Comparison of ENCODE assay signal across 8 cellular contexts in the genomic region with DNA sequence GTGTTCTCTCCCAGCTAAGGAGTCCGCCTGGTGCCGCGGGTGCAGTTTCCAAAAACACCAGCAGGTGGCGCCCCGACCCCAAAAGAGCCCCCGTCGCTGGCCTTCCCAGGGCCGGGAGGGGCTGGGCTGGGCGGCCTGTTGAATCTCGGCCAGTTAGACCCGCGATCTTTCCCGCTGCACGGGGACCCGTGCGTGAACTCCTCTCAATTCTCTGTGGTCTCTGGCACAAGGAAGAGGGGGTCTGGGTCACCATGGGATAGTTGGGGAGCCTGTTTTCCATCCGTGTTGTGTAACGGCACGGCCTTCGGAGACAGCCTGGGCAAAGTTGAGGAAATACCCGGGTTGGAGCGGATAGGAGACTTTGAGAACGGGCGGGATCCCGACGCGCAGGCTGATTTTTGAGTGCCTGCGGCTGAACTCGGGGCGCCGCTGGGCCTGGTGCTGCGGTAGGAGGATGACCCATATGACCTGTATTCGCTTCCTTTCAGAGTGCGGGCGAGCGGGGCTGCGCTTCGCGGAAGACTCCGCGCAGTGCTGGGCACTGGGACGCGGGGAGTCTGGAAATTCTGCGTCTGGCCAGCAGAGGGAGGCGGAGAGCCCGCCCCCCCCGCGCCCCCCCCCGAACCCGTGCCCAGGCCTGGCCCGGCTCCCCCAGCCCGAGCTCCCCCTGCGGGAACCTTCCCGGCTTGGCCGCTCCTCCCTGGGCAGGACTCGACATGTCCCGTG. TPM values are rescaled to one million over a fixed set of nuclear protein-coding genes. Genes with fewer than 3 reads are reported as not detected.
DNase-seq lines count a peak whose midpoint lies in the region; ATAC-seq, FAIRE-seq and TF ChIP-seq lines count a peak whose summit lies in the region.

No MANE protein-coding gene starts in this region.

- H4K20me1 ChIP-seq in smooth muscle cell (ENCODE audit: low read depth): no peaks in the 10 kb centered on the region

- no peak for TF ChIP-seq POLR2A in GM12892 (IDR thresholded peaks at IDR 0.05; ENCODE audit: low read depth, low read length)

- in situ Hi-C loops in T47D (cut with HindIII; ENCODE audit: low pct_unique_long_range_greater_than_20kb, low sequenced_read_pairs): no loop called here

- peak overlapping the region; percentile 68 for H3K27ac ChIP-seq in WERI-Rb-1
- no peak overlapping the region for H3K27ac ChIP-seq in smooth muscle cell (ENCODE audit: low read depth)

- H3K36me3 ChIP-seq in WERI-Rb-1 (no peaks in the 10 kb centered on the region), smooth muscle cell (ENCODE audit: low read depth) (no peaks in the 10 kb centered on the region)

- peak overlapping the region; percentile 15 for H3K9ac ChIP-seq in smooth muscle cell (ENCODE audit: low read depth)

- H3K4me1 ChIP-seq in smooth muscle cell (ENCODE audit: low read depth): peaks cover 3% of the 10 kb centered on the region

- H3K4me2 ChIP-seq in smooth muscle cell: peak overlapping the region; percentile 87

- no peaks in the 10 kb centered on the region for H3K79me2 ChIP-seq in smooth muscle cell (ENCODE audit: low read depth)

- peak overlapping the region; percentile 93 for H2AFZ ChIP-seq in smooth muscle cell (ENCODE audit: low read depth)

- 1% methylated on average over 47 of the region's 57 CpGs for WGBS in smooth muscle cell (ENCODE audit: low lambda C conversion rate)

- peak; percentile 88 for TF ChIP-seq CTCF in WERI-Rb-1 (IDR thresholded peaks at IDR 0.05; ENCODE audit: low read depth, low read length)
- TF ChIP-seq CTCF in smooth muscle cell (IDR thresholded peaks at IDR 0.05; ENCODE audit: borderline replicate concordance, insufficient read depth, poor library complexity, severe bottlenecking): peak; percentile 98

- H3K9me3 ChIP-seq in WERI-Rb-1 (ENCODE audit: severe bottlenecking) (no peaks in the 10 kb centered on the region), smooth muscle cell (replicated peaks; ENCODE audit: low read depth) (no peaks in the 10 kb centered on the region)

- H3F3A ChIP-seq in smooth muscle cell (ENCODE audit: low read depth): no peaks in the 10 kb centered on the region

- peak overlapping the region; percentile 74 for H3K4me3 ChIP-seq in WERI-Rb-1 (ENCODE audit: low read depth, low read length)
- peak overlapping the region; percentile 60 for H3K4me3 ChIP-seq in smooth muscle cell

- peak; percentile 90 for FAIRE-seq in GM12892 (lab: Jason Lieb, UNC)

- peak; percentile 98 for DNase-seq in GM12892 (ENCODE audit: insufficient read length)
- DNase-seq in NCI-H2029 treated with DMSO at 0.1 percent for 48 hours (lab: John Stamatoyannopoulos, UW): peak; percentile 46
- peak; percentile 90 for DNase-seq in WERI-Rb-1
- DNase-seq in T47D (ENCODE audit: low read depth in 1 of 2, low spot score in 1 of 2): peak; percentile 78 to 93
- peak; percentile 97 for DNase-seq in iPS-NIHi7 (ENCODE audit: extremely low spot score)
- DNase-seq in smooth muscle cell (lab: John Stamatoyannopoulos, UW; ENCODE audit: unreplicated experiment): peak; percentile 90
- DNase-seq in DMS79 treated with DMSO at 0.1 percent for 48 hours (lab: John Stamatoyannopoulos, UW): no peak

- H3K27me3 ChIP-seq in WERI-Rb-1 (ENCODE audit: insufficient read depth, low read depth, severe bottlenecking): no peaks in the 10 kb centered on the region
- peaks cover 45% of the 10 kb centered on the region for H3K27me3 ChIP-seq in smooth muscle cell (ENCODE audit: low read depth)

- ATAC-seq in HG02884 (IDR thresholded peaks at IDR 0.05; ENCODE audit: unreplicated experiment): peak; percentile 61

RNA-seq across cellular contexts. Expression of a gene that starts 7.9 kb away (rescaled TPM):
- polyA plus RNA-seq in GM12892 (2012; ENCODE audit: missing spikeins): not detected
- total RNA-seq in smooth muscle cell: 0.72 and 0.81 TPM in 2 replicates
- 0.43 and 0.54 TPM in 2 replicates for polyA plus RNA-seq in smooth muscle cell
